9 cellular contexts compared by ENCODE assay signal in genomic region chr5:149002761-149003689, GRCh38. TPM values are rescaled to one million over a fixed set of nuclear protein-coding genes. Genes with fewer than 3 reads are reported as not detected.
DNase-seq lines count a peak whose midpoint lies in the region; FAIRE-seq and TF ChIP-seq lines count a peak whose summit lies in the region.
"Had no signal": no experiment of that assay in that cellular context is flagged by ENCODE, and none has a peak within 500 bp of the region (broad histone marks: within the 10 kb centered on the region; RNA-seq: fewer than 3 reads in every experiment).

No MANE protein-coding gene starts in this region.

- TF ChIP-seq CTCF in mammary epithelial cell (conservative IDR thresholded peaks at IDR 0.05 in 1 of 2, IDR thresholded peaks at IDR 0.05 in 1 of 2; ENCODE audit: extremely low read depth in 1 of 2, insufficient read depth in 1 of 2, low read depth in 1 of 2, low read length in 2 of 2) = peak in 1 of 2 donors; percentile 41
- TF ChIP-seq CTCF in D721Med (IDR thresholded peaks at IDR 0.05; ENCODE audit: insufficient read depth, missing control alignments) = no peak

- no peaks in the 10 kb centered on the region for H3K79me1 ChIP-seq in neuronal stem cell (ENCODE audit: low read depth, low read length)

- H3K4ac ChIP-seq in neuronal stem cell (ENCODE audit: low read length) = no peak overlapping the region

- no peak overlapping the region for H2BK5ac ChIP-seq in neuronal stem cell (ENCODE audit: low read length)

- H3K4me1 ChIP-seq in mammary epithelial cell (ENCODE audit: insufficient read depth, low read length) (peaks cover 46% of the 10 kb centered on the region), neuronal stem cell (ENCODE audit: control insufficient read depth in 2 of 2, insufficient read depth in 1 of 2, low read depth in 1 of 2, low read length in 2 of 2) (peaks cover 6 to 8% of the 10 kb centered on the region in 2 donors)

- peak overlapping the region; percentile 56 for H3K4me2 ChIP-seq in mammary epithelial cell (ENCODE audit: insufficient read depth, low read depth, low read length)
- no peak overlapping the region for H3K4me2 ChIP-seq in neuronal stem cell (ENCODE audit: insufficient read depth, low read length, poor library complexity, severe bottlenecking)

- no peak for FAIRE-seq in D721Med (lab: Jason Lieb, UNC)

- no peaks in the 10 kb centered on the region for H3K79me2 ChIP-seq in mammary epithelial cell (ENCODE audit: insufficient read depth, low read length)

- H2BK120ac ChIP-seq in neuronal stem cell (ENCODE audit: low read depth, low read length) = no peak overlapping the region

- DNase-seq in EL = peak; percentile 82
- DNase-seq in LoVo (ENCODE audit: low spot score) = peak; percentile 23
- DNase-seq in mammary epithelial cell = peak; percentile 81
- DNase-seq in neuronal stem cell (ENCODE audit: low spot score) = no peak
- DNase-seq in D721Med (ENCODE audit: insufficient read length, low spot score) = no peak
- no peak for DNase-seq in NCI-H1105 treated with DMSO at 0.1 percent for 48 hours (lab: John Stamatoyannopoulos, UW)
- DNase-seq in activated CD8-positive, alpha-beta memory T cell treated with anti-CD3 and anti-CD28 coated beads, Interleukin-2, amount 50 U/mL, for 4 hours = no peak
- DNase-seq: natural killer cell, NCI-H2171 treated with DMSO at 0.1 percent for 48 hours had no signal

- no peak overlapping the region for H4K8ac ChIP-seq in neuronal stem cell (ENCODE audit: low read depth, low read length)

- in situ Hi-C loops in mammary epithelial cell (cut with MboI; ENCODE audit: low sequenced_read_pairs in 2 of 2) = loop anchor here (5.0 to 10.0 kb wide), 2 partner anchors 176 to 268 kb away; partner anchors contain the start of gene ADRB2 (in 1 of the 2)

- H2BK12ac ChIP-seq in neuronal stem cell (ENCODE audit: low read length) = peak overlapping the region; percentile 48

- H4K20me1 ChIP-seq in mammary epithelial cell (ENCODE audit: insufficient read depth, low read length) = no peaks in the 10 kb centered on the region

- H4K91ac ChIP-seq in neuronal stem cell (ENCODE audit: low read depth, low read length, poor library complexity) = no peak overlapping the region

- no peaks in the 10 kb centered on the region for H3K9me3 ChIP-seq in mammary epithelial cell (replicated peaks; ENCODE audit: insufficient read depth, low read length)
- H3K9me3 ChIP-seq in neuronal stem cell (replicated peaks in 1 of 2; ENCODE audit: control insufficient read depth in 2 of 2, insufficient read depth in 1 of 2, low read depth in 1 of 2, low read length in 2 of 2) = no peaks in the 10 kb centered on the region

- CTCF ChIA-PET in mammary epithelial cell (lab: Charles Lee; ENCODE audit: low non-redundant PET) = interaction anchor here (0.5 to 0.7 kb wide), 3 partner anchors 50 to 263 kb away, joined by 3 to 5 read pairs (median 4); no protein-coding TSS in a partner anchor

- WGBS in mammary epithelial cell (ENCODE audit: low coverage, missing lambda C conversion rate) = 82% methylated on average over 3 of the region's 3 CpGs
- no CpG with 5 or more reads among the region's 3 CpGs for WGBS in neuronal stem cell (ENCODE audit: extremely low coverage in 2 of 2, insufficient read length in 2 of 2, insufficient replicate concordance in 1 of 2), 2 donors

- H3K23ac ChIP-seq in neuronal stem cell (ENCODE audit: low read depth, low read length, poor library complexity) = no peak overlapping the region

- H3K9ac ChIP-seq in mammary epithelial cell (ENCODE audit: insufficient read depth, low read length) (peak overlapping the region; percentile 41), neuronal stem cell (ENCODE audit: low read depth, low read length, poor library complexity) (no peak overlapping the region)

- H3K36me3 ChIP-seq in mammary epithelial cell (ENCODE audit: insufficient read depth, low read length) (peaks cover 6% of the 10 kb centered on the region), neuronal stem cell (replicated peaks in 1 of 2; ENCODE audit: control insufficient read depth in 2 of 2, insufficient read depth in 2 of 2, low read length in 2 of 2) (no peaks in the 10 kb centered on the region)

- no peaks in the 10 kb centered on the region for H3K27me3 ChIP-seq in mammary epithelial cell (ENCODE audit: insufficient read depth, low read length)
- H3K27me3 ChIP-seq in neuronal stem cell (ENCODE audit: control insufficient read depth in 3 of 3, insufficient read depth in 3 of 3, low read depth in 1 of 3, low read length in 3 of 3) = no peaks in the 10 kb centered on the region

- H3K4me3 ChIP-seq in mammary epithelial cell (replicated peaks in 1 of 3; ENCODE audit: insufficient read depth in 1 of 3, low read depth in 2 of 3, low read length in 3 of 3) (no peak overlapping the region), neuronal stem cell (ENCODE audit: low read length in 2 of 2) (no peak overlapping the region)

- H2BK15ac ChIP-seq in neuronal stem cell (ENCODE audit: low read length) = peak overlapping the region; percentile 63

- H2AK5ac ChIP-seq in neuronal stem cell (ENCODE audit: low read depth, low read length) = peak overlapping the region; percentile 12

- intact Hi-C loops in mammary epithelial cell (cut with micrococcal nuclease) = loop anchor here (1.0 kb wide), 5 partner anchors 90 to 270 kb away; partner anchors contain the start of gene ADRB2

- BruUV-seq in mammary epithelial cell (replicated peaks; lab: Mats Ljungman, UMichigan) = no TSS peak

- H3K27ac ChIP-seq in mammary epithelial cell (ENCODE audit: insufficient read depth, low read depth, low read length) = peak overlapping the region; percentile 90
- no peak overlapping the region for H3K27ac ChIP-seq in neuronal stem cell (replicated peaks; ENCODE audit: low read length)

- peak overlapping the region; percentile 74 for H3K18ac ChIP-seq in neuronal stem cell (ENCODE audit: low read length)

- dilution Hi-C loops in mammary epithelial cell (cut with HindIII; ENCODE audit: low sequenced_read_pairs) = loop anchor here (5.0 kb wide), 1 partner anchor 34 kb away; no protein-coding TSS in a partner anchor

- H3K14ac ChIP-seq in neuronal stem cell (ENCODE audit: low read length) = no peak overlapping the region

- H2AFZ ChIP-seq in mammary epithelial cell (ENCODE audit: low read depth, low read length) (no peak overlapping the region), neuronal stem cell (ENCODE audit: low read length) (no peak overlapping the region)

RNA-seq across cellular contexts. Expression of gene SH3TC2, which starts 59.8 kb away (rescaled TPM):
- 10 to 100 TPM; 42.0 to 57.8 TPM for total RNA-seq in mammary epithelial cell
- 13.9 TPM for polyA plus RNA-seq in mammary epithelial cell
- polyA minus RNA-seq in mammary epithelial cell = 94.8 TPM
- 0.64 TPM for polyA plus RNA-seq in neuronal stem cell (2013, experiment 1 of 2)
- polyA plus RNA-seq in neuronal stem cell (2013, experiment 2 of 2) = 0.46 TPM

Comparison
In these comparisons a context has a peak if more than half of its experiments do, and no peak if none do; other contexts are left out.
1. DNase-seq: peak in EL (single experiment), LoVo (single experiment) and mammary epithelial cell (single experiment); none in neuronal stem cell (single experiment), D721Med (single experiment), NCI-H1105 treated with DMSO at 0.1 percent for 48 hours (single experiment) and activated CD8-positive, alpha-beta memory T cell treated with anti-CD3 and anti-CD28 coated beads, Interleukin-2, amount 50 U/mL, for 4 hours (single experiment).